1 cellular context compared by ENCODE assay signal in genomic region chr1:154999651-155000474, GRCh38.
TF ChIP-seq lines count a peak whose summit lies in the region.

No MANE protein-coding gene starts in this region.

TF ChIP-seq in HepG2, 621 proteins besides CTCF, POLR2A, EP300 and RAD21 (continued from another document and continues in another):
- TF ChIP-seq, protein P1, sequence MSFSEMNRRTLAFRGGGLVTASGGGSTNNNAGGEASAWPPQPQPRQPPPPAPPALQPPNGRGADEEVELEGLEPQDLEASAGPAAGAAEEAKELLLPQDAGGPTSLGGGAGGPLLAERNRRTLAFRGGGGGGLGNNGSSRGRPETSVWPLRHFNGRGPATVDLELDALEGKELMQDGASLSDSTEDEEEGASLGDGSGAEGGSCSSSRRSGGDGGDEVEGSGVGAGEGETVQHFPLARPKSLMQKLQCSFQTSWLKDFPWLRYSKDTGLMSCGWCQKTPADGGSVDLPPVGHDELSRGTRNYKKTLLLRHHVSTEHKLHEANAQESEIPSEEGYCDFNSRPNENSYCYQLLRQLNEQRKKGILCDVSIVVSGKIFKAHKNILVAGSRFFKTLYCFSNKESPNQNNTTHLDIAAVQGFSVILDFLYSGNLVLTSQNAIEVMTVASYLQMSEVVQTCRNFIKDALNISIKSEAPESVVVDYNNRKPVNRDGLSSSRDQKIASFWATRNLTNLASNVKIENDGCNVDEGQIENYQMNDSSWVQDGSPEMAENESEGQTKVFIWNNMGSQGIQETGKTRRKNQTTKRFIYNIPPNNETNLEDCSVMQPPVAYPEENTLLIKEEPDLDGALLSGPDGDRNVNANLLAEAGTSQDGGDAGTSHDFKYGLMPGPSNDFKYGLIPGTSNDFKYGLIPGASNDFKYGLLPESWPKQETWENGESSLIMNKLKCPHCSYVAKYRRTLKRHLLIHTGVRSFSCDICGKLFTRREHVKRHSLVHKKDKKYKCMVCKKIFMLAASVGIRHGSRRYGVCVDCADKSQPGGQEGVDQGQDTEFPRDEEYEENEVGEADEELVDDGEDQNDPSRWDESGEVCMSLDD (CRISPR knock-in tag; IDR thresholded peaks at IDR 0.05; ENCODE audit: borderline replicate concordance): no peak; the same call in 1 of the 2 replicates
- TF ChIP-seq ZNF180 (CRISPR knock-in tag; IDR thresholded peaks at IDR 0.05; ENCODE audit: borderline replicate concordance, low read depth) (no peak), CC2D1A (CRISPR knock-in tag; IDR thresholded peaks at IDR 0.05) (no peak), ZNF550 (CRISPR knock-in tag; IDR thresholded peaks at IDR 0.05; ENCODE audit: borderline replicate concordance) (no peak), ZNF773 (CRISPR knock-in tag; IDR thresholded peaks at IDR 0.05; ENCODE audit: borderline replicate concordance) (no peak), HOXA9 (CRISPR knock-in tag; IDR thresholded peaks at IDR 0.05; ENCODE audit: borderline replicate concordance) (no peak), MLLT10 (CRISPR knock-in tag; IDR thresholded peaks at IDR 0.05) (no peak), NCOA2 (CRISPR knock-in tag; IDR thresholded peaks at IDR 0.05) (peak; percentile 45; the same call in 1 of the 2 replicates), TBX3 (IDR thresholded peaks at IDR 0.05; ENCODE audit: borderline replicate concordance) (no peak), PHF21A (CRISPR knock-in tag; IDR thresholded peaks at IDR 0.05) (peak; percentile 38; the same call in 1 of the 2 replicates), JUNB (CRISPR knock-in tag; IDR thresholded peaks at IDR 0.05; ENCODE audit: borderline replicate concordance) (no peak), POGZ (CRISPR knock-in tag; IDR thresholded peaks at IDR 0.05) (no peak), UBTF (CRISPR knock-in tag; IDR thresholded peaks at IDR 0.05) (peak; percentile 28; the same call in 1 of the 2 replicates), ZNF44 (CRISPR knock-in tag; IDR thresholded peaks at IDR 0.05) (peak; percentile 50; the same call in 1 of the 2 replicates), HOXA5 (CRISPR knock-in tag; IDR thresholded peaks at IDR 0.05) (0 out of 2 replicates have a peak, but pooled peaks have one; percentile 10), MATR3 (CRISPR knock-in tag; IDR thresholded peaks at IDR 0.05) (no peak), ZNF24 (IDR thresholded peaks at IDR 0.05) (no peak), PITX1 (CRISPR knock-in tag; IDR thresholded peaks at IDR 0.05) (no peak), RFX5 (IDR thresholded peaks at IDR 0.05; ENCODE audit: low read depth, low read length) (no peak), GABPB1 (CRISPR knock-in tag; IDR thresholded peaks at IDR 0.05) (no peak), MYPOP (CRISPR knock-in tag; IDR thresholded peaks at IDR 0.05) (peak; percentile 24; the same call in 1 of the 2 replicates), GLI4 (CRISPR knock-in tag; IDR thresholded peaks at IDR 0.05; ENCODE audit: borderline replicate concordance) (peak; percentile 78; the same call in 1 of the 2 replicates), CEBPZ (IDR thresholded peaks at IDR 0.05; ENCODE audit: low read length) (no peak), FOXA3 (CRISPR knock-in tag; IDR thresholded peaks at IDR 0.05) (no peak), FOXK1 (CRISPR knock-in tag; IDR thresholded peaks at IDR 0.05; ENCODE audit: borderline replicate concordance, low read depth) (peak; percentile 70; the same call in 1 of the 2 replicates), SOX13 (IDR thresholded peaks at IDR 0.05) (no peak), SOX13 (CRISPR knock-in tag; conservative IDR thresholded peaks at IDR 0.05 in 1 of 2, IDR thresholded peaks at IDR 0.05 in 1 of 2) (0 out of 4 replicates have a peak, but pooled peaks of 1 of the 2 experiments have one; percentile 13), REXO4 (CRISPR knock-in tag; IDR thresholded peaks at IDR 0.05; ENCODE audit: borderline replicate concordance) (no peak), DR1 (CRISPR knock-in tag; IDR thresholded peaks at IDR 0.05) (no peak), MTF2 (CRISPR knock-in tag; IDR thresholded peaks at IDR 0.05; ENCODE audit: borderline replicate concordance) (no peak), DPF2 (CRISPR knock-in tag; IDR thresholded peaks at IDR 0.05; ENCODE audit: borderline replicate concordance, low read depth) (no peak), NR1H2 (CRISPR knock-in tag; IDR thresholded peaks at IDR 0.05; ENCODE audit: borderline replicate concordance, low read depth) (no peak), ZNF577 (CRISPR knock-in tag; IDR thresholded peaks at IDR 0.05; ENCODE audit: borderline replicate concordance, low read depth) (no peak)
- TF ChIP-seq, protein P2, sequence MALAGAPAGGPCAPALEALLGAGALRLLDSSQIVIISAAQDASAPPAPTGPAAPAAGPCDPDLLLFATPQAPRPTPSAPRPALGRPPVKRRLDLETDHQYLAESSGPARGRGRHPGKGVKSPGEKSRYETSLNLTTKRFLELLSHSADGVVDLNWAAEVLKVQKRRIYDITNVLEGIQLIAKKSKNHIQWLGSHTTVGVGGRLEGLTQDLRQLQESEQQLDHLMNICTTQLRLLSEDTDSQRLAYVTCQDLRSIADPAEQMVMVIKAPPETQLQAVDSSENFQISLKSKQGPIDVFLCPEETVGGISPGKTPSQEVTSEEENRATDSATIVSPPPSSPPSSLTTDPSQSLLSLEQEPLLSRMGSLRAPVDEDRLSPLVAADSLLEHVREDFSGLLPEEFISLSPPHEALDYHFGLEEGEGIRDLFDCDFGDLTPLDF (CRISPR knock-in tag; IDR thresholded peaks at IDR 0.05): no peak
- TF ChIP-seq, protein P3, sequence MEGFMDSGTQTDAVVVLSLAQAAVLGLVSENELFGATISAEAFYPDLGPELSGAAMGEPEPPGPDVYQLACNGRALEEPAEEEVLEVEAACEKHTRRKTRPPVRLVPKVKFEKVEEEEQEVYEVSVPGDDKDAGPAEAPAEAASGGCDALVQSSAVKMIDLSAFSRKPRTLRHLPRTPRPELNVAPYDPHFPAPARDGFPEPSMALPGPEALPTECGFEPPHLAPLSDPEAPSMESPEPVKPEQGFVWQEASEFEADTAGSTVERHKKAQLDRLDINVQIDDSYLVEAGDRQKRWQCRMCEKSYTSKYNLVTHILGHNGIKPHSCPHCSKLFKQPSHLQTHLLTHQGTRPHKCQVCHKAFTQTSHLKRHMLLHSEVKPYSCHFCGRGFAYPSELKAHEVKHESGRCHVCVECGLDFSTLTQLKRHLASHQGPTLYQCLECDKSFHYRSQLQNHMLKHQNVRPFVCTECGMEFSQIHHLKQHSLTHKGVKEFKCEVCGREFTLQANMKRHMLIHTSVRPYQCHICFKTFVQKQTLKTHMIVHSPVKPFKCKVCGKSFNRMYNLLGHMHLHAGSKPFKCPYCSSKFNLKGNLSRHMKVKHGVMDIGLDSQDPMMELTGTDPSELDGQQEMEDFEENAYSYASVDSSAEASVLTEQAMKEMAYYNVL (CRISPR knock-in tag; IDR thresholded peaks at IDR 0.05; ENCODE audit: borderline replicate concordance): peak; percentile 45; the same call in 1 of the 2 replicates
- TF ChIP-seq, protein P4, sequence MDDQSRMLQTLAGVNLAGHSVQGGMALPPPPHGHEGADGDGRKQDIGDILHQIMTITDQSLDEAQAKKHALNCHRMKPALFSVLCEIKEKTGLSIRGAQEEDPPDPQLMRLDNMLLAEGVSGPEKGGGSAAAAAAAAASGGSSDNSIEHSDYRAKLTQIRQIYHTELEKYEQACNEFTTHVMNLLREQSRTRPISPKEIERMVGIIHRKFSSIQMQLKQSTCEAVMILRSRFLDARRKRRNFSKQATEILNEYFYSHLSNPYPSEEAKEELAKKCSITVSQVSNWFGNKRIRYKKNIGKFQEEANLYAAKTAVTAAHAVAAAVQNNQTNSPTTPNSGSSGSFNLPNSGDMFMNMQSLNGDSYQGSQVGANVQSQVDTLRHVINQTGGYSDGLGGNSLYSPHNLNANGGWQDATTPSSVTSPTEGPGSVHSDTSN (CRISPR knock-in tag; IDR thresholded peaks at IDR 0.05; ENCODE audit: borderline replicate concordance): no peak
- TF ChIP-seq, protein P5, sequence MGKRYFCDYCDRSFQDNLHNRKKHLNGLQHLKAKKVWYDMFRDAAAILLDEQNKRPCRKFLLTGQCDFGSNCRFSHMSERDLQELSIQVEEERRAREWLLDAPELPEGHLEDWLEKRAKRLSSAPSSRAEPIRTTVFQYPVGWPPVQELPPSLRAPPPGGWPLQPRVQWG (CRISPR knock-in tag; IDR thresholded peaks at IDR 0.05; ENCODE audit: borderline replicate concordance, low read depth): no peak
- TF ChIP-seq, protein P6, sequence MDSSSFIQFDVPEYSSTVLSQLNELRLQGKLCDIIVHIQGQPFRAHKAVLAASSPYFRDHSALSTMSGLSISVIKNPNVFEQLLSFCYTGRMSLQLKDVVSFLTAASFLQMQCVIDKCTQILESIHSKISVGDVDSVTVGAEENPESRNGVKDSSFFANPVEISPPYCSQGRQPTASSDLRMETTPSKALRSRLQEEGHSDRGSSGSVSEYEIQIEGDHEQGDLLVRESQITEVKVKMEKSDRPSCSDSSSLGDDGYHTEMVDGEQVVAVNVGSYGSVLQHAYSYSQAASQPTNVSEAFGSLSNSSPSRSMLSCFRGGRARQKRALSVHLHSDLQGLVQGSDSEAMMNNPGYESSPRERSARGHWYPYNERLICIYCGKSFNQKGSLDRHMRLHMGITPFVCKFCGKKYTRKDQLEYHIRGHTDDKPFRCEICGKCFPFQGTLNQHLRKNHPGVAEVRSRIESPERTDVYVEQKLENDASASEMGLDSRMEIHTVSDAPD (CRISPR knock-in tag; IDR thresholded peaks at IDR 0.05): no peak
- TF ChIP-seq, protein P7, sequence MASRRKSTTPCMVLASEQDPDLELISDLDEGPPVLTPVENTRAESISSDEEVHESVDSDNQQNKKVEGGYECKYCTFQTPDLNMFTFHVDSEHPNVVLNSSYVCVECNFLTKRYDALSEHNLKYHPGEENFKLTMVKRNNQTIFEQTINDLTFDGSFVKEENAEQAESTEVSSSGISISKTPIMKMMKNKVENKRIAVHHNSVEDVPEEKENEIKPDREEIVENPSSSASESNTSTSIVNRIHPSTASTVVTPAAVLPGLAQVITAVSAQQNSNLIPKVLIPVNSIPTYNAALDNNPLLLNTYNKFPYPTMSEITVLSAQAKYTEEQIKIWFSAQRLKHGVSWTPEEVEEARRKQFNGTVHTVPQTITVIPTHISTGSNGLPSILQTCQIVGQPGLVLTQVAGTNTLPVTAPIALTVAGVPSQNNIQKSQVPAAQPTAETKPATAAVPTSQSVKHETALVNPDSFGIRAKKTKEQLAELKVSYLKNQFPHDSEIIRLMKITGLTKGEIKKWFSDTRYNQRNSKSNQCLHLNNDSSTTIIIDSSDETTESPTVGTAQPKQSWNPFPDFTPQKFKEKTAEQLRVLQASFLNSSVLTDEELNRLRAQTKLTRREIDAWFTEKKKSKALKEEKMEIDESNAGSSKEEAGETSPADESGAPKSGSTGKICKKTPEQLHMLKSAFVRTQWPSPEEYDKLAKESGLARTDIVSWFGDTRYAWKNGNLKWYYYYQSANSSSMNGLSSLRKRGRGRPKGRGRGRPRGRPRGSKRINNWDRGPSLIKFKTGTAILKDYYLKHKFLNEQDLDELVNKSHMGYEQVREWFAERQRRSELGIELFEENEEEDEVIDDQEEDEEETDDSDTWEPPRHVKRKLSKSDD (CRISPR knock-in tag; IDR thresholded peaks at IDR 0.05; ENCODE audit: low read depth): no peak
- TF ChIP-seq, protein P8, sequence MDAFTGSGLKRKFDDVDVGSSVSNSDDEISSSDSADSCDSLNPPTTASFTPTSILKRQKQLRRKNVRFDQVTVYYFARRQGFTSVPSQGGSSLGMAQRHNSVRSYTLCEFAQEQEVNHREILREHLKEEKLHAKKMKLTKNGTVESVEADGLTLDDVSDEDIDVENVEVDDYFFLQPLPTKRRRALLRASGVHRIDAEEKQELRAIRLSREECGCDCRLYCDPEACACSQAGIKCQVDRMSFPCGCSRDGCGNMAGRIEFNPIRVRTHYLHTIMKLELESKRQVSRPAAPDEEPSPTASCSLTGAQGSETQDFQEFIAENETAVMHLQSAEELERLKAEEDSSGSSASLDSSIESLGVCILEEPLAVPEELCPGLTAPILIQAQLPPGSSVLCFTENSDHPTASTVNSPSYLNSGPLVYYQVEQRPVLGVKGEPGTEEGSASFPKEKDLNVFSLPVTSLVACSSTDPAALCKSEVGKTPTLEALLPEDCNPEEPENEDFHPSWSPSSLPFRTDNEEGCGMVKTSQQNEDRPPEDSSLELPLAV (CRISPR knock-in tag; conservative IDR thresholded peaks at IDR 0.05; ENCODE audit: low read depth): no peak
